22 cellular contexts compared by ENCODE assay signal in genomic region chr14:88541324-88541723, GRCh38. TPM values are rescaled to one million over a fixed set of nuclear protein-coding genes. Genes with fewer than 3 reads are reported as not detected.
DNase-seq lines count a peak whose midpoint lies in the region; ATAC-seq, FAIRE-seq and TF ChIP-seq lines count a peak whose summit lies in the region.
"Had no signal": no experiment of that assay in that cellular context is flagged by ENCODE, and none has a peak within 500 bp of the region (broad histone marks: within the 10 kb centered on the region; RNA-seq: fewer than 3 reads in every experiment).

No MANE protein-coding gene starts in this region.

- H3K9me3 ChIP-seq in mammary epithelial cell (replicated peaks; ENCODE audit: insufficient read depth, low read length) (no peaks in the 10 kb centered on the region), breast epithelium (no peaks in the 10 kb centered on the region), mucosa of descending colon (no peaks in the 10 kb centered on the region)

- H3K79me2 ChIP-seq in mammary epithelial cell (ENCODE audit: insufficient read depth, low read length): peaks cover 68% of the 10 kb centered on the region

- H2AFZ ChIP-seq in mammary epithelial cell (ENCODE audit: low read depth, low read length): no peak overlapping the region

- CTCF ChIA-PET in mammary epithelial cell (lab: Charles Lee; ENCODE audit: low non-redundant PET): no interaction called here

- peaks cover 14% of the 10 kb centered on the region for H3K36me3 ChIP-seq in mammary epithelial cell (ENCODE audit: insufficient read depth, low read length)
- no peaks in the 10 kb centered on the region for H3K36me3 ChIP-seq in breast epithelium
- peaks cover 2% of the 10 kb centered on the region for H3K36me3 ChIP-seq in bronchial epithelial cell (ENCODE audit: control insufficient read depth, insufficient read depth, low read length)
- H3K36me3 ChIP-seq in mucosa of descending colon (ENCODE audit: low read depth): no peaks in the 10 kb centered on the region

- 100% methylated on average over 1 of the region's 1 CpG for WGBS in mammary epithelial cell (ENCODE audit: low coverage, missing lambda C conversion rate)

- no peak overlapping the region for H3K9ac ChIP-seq in mammary epithelial cell (ENCODE audit: insufficient read depth, low read length)

- no peak overlapping the region for H3K4me3 ChIP-seq in mammary epithelial cell (replicated peaks in 1 of 3; ENCODE audit: insufficient read depth in 1 of 3, low read depth in 2 of 3, low read length in 3 of 3)
- H3K4me3 ChIP-seq in breast epithelium: no peak overlapping the region
- no peak overlapping the region for H3K4me3 ChIP-seq in bronchial epithelial cell (ENCODE audit: low read depth, low read length)
- H3K4me3 ChIP-seq in mucosa of descending colon: no peak overlapping the region

- H3K4me2 ChIP-seq in mammary epithelial cell (ENCODE audit: insufficient read depth, low read depth, low read length): no peak overlapping the region

- in situ Hi-C loops in mammary epithelial cell (cut with MboI; ENCODE audit: low sequenced_read_pairs in 2 of 2): no loop called here

- no peak for TF ChIP-seq POLR2A in breast epithelium (IDR thresholded peaks at IDR 0.05)

- H3K4me1 ChIP-seq in mammary epithelial cell (ENCODE audit: insufficient read depth, low read length): peaks cover 5% of the 10 kb centered on the region
- H3K4me1 ChIP-seq in breast epithelium: no peaks in the 10 kb centered on the region
- H3K4me1 ChIP-seq in mucosa of descending colon (ENCODE audit: low read depth): peaks cover 38% of the 10 kb centered on the region

- H3K27me3 ChIP-seq in mammary epithelial cell (ENCODE audit: insufficient read depth, low read length): no peaks in the 10 kb centered on the region
- no peaks in the 10 kb centered on the region for H3K27me3 ChIP-seq in breast epithelium
- no peaks in the 10 kb centered on the region for H3K27me3 ChIP-seq in bronchial epithelial cell (ENCODE audit: control insufficient read depth, insufficient read depth, low read length)

- ATAC-seq in GM19324 (IDR thresholded peaks at IDR 0.05; ENCODE audit: low FRiP score, unreplicated experiment) (no peak), mucosa of descending colon (no peak)

- peak; percentile 5 for DNase-seq in mammary epithelial cell
- DNase-seq in breast epithelium (ENCODE audit: low spot score in 2 of 2): no peak
- peak; percentile 49 for DNase-seq in bronchial epithelial cell (ENCODE audit: low read depth)
- peak; percentile 62 for DNase-seq in kidney glomerular epithelial cell (lab: John Stamatoyannopoulos, UW)
- no peak for DNase-seq in COLO829 (ENCODE audit: low spot score)
- DNase-seq in mucosa of descending colon: no peak
- DNase-seq in 8988T: no peak
- DNase-seq: EL, HFFc6, KG1, NCI-H1092, NCI-H1436, NCI-H187 treated with DMSO at 0.1 percent for 48 hours, NCI-H2107, NCI-H510A, SIG-M5 had no signal

- TF ChIP-seq CTCF in mammary epithelial cell (conservative IDR thresholded peaks at IDR 0.05 in 1 of 2, IDR thresholded peaks at IDR 0.05 in 1 of 2; ENCODE audit: extremely low read depth in 1 of 2, insufficient read depth in 1 of 2, low read depth in 1 of 2, low read length in 2 of 2): no peak
- no peak for TF ChIP-seq CTCF in breast epithelium (IDR thresholded peaks at IDR 0.05)
- no peak for TF ChIP-seq CTCF in bronchial epithelial cell (IDR thresholded peaks at IDR 0.05; ENCODE audit: insufficient read depth, low read length, severe bottlenecking)
- no peak for TF ChIP-seq CTCF in mucosa of descending colon (IDR thresholded peaks at IDR 0.05)

- no TSS peak for BruUV-seq in mammary epithelial cell (replicated peaks; lab: Mats Ljungman, UMichigan)

- H4K20me1 ChIP-seq in mammary epithelial cell (ENCODE audit: insufficient read depth, low read length): no peaks in the 10 kb centered on the region

- H3K27ac ChIP-seq in mammary epithelial cell (ENCODE audit: insufficient read depth, low read depth, low read length): no peak overlapping the region
- H3K27ac ChIP-seq in breast epithelium: no peak overlapping the region
- H3K27ac ChIP-seq: 22Rv1, C4-2B, HL-60, RWPE1 had no signal

- no peak for FAIRE-seq in bronchial epithelial cell (lab: Jason Lieb, UNC)
- FAIRE-seq: H54 had no signal

- intact Hi-C loops in mammary epithelial cell (cut with micrococcal nuclease): no loop called here
- intact Hi-C loops in breast epithelium (cut with DNase I; ENCODE audit: low total_unique reads): no loop called here
- intact Hi-C loops in mucosa of descending colon (cut with DNase I, micrococcal nuclease): no loop called here

- dilution Hi-C loops in mammary epithelial cell (cut with HindIII; ENCODE audit: low sequenced_read_pairs): no loop called here

RNA-seq across cellular contexts. Expression of gene PTPN21, which starts 13.5 kb away (rescaled TPM):
- 10 to 100 TPM; 10.0 to 22.8 TPM for total RNA-seq in mammary epithelial cell
- 6.5 TPM for polyA plus RNA-seq in mammary epithelial cell
- 12.2 TPM for polyA minus RNA-seq in mammary epithelial cell
- 10 to 100 TPM; 14.4 to 18.1 (median 14.5) TPM for total RNA-seq in breast epithelium
- 6.1 and 7.6 TPM in 2 replicates for total RNA-seq in bronchial epithelial cell
- 10 to 100 TPM; 37.0 to 51.8 (median 44.7) TPM for total RNA-seq in mucosa of descending colon

RNA-seq across cellular contexts. Expression of gene ZC3H14, which starts 21.5 kb away (rescaled TPM):
- total RNA-seq in mammary epithelial cell (10 to 100 TPM; 60.7 to 70.3 TPM), breast epithelium (100 to 1,000 TPM in 1 of 3 donors, 10 to 100 TPM in 2; 75.7 to 102 (median 76.7) TPM), bronchial epithelial cell (41.9 and 42.1 TPM in 2 replicates), mucosa of descending colon (10 to 100 TPM; 55.9 to 72.9 (median 70.7) TPM)
- 79.0 TPM for polyA plus RNA-seq in mammary epithelial cell
- 84.2 TPM for polyA minus RNA-seq in mammary epithelial cell

Comparison
In these comparisons a context has a peak if more than half of its experiments do, and no peak if none do; other contexts are left out.
1. DNase-seq: peak in mammary epithelial cell (single experiment), bronchial epithelial cell (single experiment) and kidney glomerular epithelial cell (single experiment); none in breast epithelium (0 of 2), COLO829 (single experiment), mucosa of descending colon (0 of 3) and 8988T (single experiment).